ENCODE assay signal across 8 cellular contexts in genomic region chr17:73990290-73990689, GRCh38.
"Had no signal": no experiment of that assay in that cellular context is flagged by ENCODE, and none has a peak within 500 bp of the region (broad histone marks: within the 10 kb centered on the region; RNA-seq: fewer than 3 reads in every experiment).

No MANE protein-coding gene starts in this region.

- H3K4me3 ChIP-seq: GM23248 had no signal

- DNase-seq: GM23248, GOT3, H9, HCEC 1CT, IMR-90, KBM-7 had no signal

- H2AFZ ChIP-seq: GM23248 had no signal

- H3K9ac ChIP-seq: GM23248, KMS-11 had no signal

- FAIRE-seq: HTR-8/SVneo had no signal

- H3K4me2 ChIP-seq: KMS-11 had no signal

- H3K27ac ChIP-seq: GM23248, KMS-11 had no signal
